2 cellular contexts compared by ENCODE assay signal in the genomic region with DNA sequence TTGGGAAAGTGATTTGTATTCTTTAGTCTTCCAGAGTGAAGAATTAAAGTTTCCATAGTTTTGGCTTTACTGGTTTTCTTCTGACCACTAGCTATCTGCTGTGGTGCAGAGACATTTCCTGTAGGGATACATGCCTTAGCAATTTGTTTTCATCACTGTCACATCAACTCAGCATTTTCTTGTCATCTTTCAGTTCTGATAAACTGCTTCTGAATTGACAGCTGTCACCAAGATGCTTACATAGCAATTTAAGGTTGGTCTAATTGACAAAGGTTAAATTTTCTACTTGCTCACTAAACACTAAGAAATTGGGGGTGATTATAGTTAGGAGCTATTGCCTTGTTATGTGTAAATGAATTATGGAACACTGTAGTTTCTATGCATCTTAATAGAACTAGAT.
A peak's percentile ranks its signal among the peaks of the same experiment; 100 is the strongest.
TF ChIP-seq lines count a peak whose summit lies in the region.

No MANE protein-coding gene starts in this region.

TF ChIP-seq in IMR-90, 13 proteins besides CTCF, POLR2A, EP300 and RAD21:
- TF ChIP-seq CEBPB (IDR thresholded peaks at IDR 0.05; ENCODE audit: low read depth, low read length) (no peak), MAFK (IDR thresholded peaks at IDR 0.05; ENCODE audit: low read depth, low read length) (peak; percentile 15; the same call in 1 of the 2 replicates), RFX5 (IDR thresholded peaks at IDR 0.05; ENCODE audit: low read depth, low read length) (no peak)

TF ChIP-seq in neural cell, 6 proteins besides CTCF, POLR2A, EP300 and RAD21:
- peak; percentile 62 for TF ChIP-seq POLR2AphosphoS5 (IDR thresholded peaks at IDR 0.05)
- no peak for TF ChIP-seq MXI1 (conservative IDR thresholded peaks at IDR 0.05; ENCODE audit: poor library complexity, severe bottlenecking)
